8 cellular contexts compared by ENCODE assay signal in the genomic region with DNA sequence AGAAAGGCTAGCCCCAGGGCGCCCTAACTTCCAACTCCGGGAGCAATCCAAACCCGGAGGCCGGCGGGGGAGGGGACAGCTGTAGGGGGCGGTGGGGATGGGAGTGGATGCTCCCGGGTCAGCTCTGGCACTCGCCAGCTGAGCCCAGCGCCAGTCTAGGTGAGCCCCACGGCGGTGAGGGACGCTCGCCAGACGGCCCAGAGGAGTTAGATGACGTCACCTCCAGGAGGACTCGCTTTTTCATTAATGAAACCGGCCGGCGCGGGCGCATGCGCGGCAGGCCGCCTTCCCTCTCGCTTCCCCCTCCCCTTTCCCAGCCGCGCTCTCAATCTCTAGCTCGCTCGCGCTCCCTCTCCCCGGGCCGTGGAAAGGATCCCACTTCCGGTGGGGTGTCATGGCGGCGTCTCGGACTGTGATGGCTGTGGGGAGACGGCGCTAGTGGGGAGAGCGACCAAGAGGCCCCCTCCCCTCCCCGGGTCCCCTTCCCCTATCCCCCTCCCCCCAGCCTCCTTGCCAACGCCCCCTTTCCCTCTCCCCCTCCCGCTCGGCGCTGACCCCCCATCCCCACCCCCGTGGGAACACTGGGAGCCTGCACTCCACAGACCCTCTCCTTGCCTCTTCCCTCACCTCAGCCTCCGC. TPM values are rescaled to one million over a fixed set of nuclear protein-coding genes. Genes with fewer than 3 reads are reported as not detected.
A peak's percentile ranks its signal among the peaks of the same experiment; 100 is the strongest.
DNase-seq lines count a peak whose midpoint lies in the region; ATAC-seq, FAIRE-seq and TF ChIP-seq lines count a peak whose summit lies in the region.

A gene with protein sequence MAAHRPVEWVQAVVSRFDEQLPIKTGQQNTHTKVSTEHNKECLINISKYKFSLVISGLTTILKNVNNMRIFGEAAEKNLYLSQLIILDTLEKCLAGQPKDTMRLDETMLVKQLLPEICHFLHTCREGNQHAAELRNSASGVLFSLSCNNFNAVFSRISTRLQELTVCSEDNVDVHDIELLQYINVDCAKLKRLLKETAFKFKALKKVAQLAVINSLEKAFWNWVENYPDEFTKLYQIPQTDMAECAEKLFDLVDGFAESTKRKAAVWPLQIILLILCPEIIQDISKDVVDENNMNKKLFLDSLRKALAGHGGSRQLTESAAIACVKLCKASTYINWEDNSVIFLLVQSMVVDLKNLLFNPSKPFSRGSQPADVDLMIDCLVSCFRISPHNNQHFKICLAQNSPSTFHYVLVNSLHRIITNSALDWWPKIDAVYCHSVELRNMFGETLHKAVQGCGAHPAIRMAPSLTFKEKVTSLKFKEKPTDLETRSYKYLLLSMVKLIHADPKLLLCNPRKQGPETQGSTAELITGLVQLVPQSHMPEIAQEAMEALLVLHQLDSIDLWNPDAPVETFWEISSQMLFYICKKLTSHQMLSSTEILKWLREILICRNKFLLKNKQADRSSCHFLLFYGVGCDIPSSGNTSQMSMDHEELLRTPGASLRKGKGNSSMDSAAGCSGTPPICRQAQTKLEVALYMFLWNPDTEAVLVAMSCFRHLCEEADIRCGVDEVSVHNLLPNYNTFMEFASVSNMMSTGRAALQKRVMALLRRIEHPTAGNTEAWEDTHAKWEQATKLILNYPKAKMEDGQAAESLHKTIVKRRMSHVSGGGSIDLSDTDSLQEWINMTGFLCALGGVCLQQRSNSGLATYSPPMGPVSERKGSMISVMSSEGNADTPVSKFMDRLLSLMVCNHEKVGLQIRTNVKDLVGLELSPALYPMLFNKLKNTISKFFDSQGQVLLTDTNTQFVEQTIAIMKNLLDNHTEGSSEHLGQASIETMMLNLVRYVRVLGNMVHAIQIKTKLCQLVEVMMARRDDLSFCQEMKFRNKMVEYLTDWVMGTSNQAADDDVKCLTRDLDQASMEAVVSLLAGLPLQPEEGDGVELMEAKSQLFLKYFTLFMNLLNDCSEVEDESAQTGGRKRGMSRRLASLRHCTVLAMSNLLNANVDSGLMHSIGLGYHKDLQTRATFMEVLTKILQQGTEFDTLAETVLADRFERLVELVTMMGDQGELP (N-terminal part only) (plus strand): TSS at position 378 of the 639 bp plus-strand sequence. CDS start 333 bp downstream, outside the sequence.

- H3K4me3 ChIP-seq in AG09309 (ENCODE audit: control insufficient read depth, low read depth, low read length) (peak within 1 kb of the TSS; percentile 97), keratinocyte (ENCODE audit: control insufficient read depth in 2 of 3, extremely low read depth in 1 of 3, insufficient read depth in 2 of 3, low read depth in 1 of 3, low read length in 3 of 3) (peak within 1 kb of the TSS; percentile 92 to 97 (median 95))

- H3K79me2 ChIP-seq in keratinocyte (ENCODE audit: control insufficient read depth, insufficient read depth, low read length), result peaks cover 43% of the 10 kb centered on the region

- no peaks in the 10 kb centered on the region for H3K36me3 ChIP-seq in keratinocyte (ENCODE audit: control insufficient read depth in 2 of 2, extremely low read depth in 1 of 2, insufficient read depth in 2 of 2, low read length in 2 of 2)

- H3K9me1 ChIP-seq in keratinocyte (ENCODE audit: control insufficient read depth, extremely low read depth, insufficient read depth, low read length), result no peaks in the 10 kb centered on the region

- peak within 1 kb of the TSS; percentile 61 for H3K27ac ChIP-seq in keratinocyte (ENCODE audit: control insufficient read depth, insufficient read depth, low read length)

- ATAC-seq in GM19023 (IDR thresholded peaks at IDR 0.05; ENCODE audit: unreplicated experiment) (peak; percentile 89), HG03354 (IDR thresholded peaks at IDR 0.05; ENCODE audit: poor library complexity, severe bottlenecking, unreplicated experiment) (peak; percentile 77)

- peak within 1 kb of the TSS; percentile 63 for H2AFZ ChIP-seq in keratinocyte (ENCODE audit: control insufficient read depth, low read length)

- FAIRE-seq in keratinocyte (lab: Jason Lieb, UNC), result peak; percentile 51

- DNase-seq in AG09309 (ENCODE audit: low read depth) (peak; percentile 73), NCI-H460 (ENCODE audit: extremely low read depth, low read depth) (peak; percentile 96), cerebellar cortex (ENCODE audit: low spot score) (peak; percentile 96), keratinocyte (ENCODE audit: low read depth, low spot score) (peak; percentile 65)
- DNase-seq in activated CD4-positive, CD25-positive, alpha-beta regulatory T cell treated with anti-CD3 and anti-CD28 coated beads, Interleukin-2, amount 50 U/mL, for 72 hours, result peak; percentile 90
- DNase-seq in stimulated activated CD4-positive, alpha-beta T cell treated with anti-CD3 and anti-CD28 coated beads, Interleukin-12 subunit alpha, Interleukin-12 subunit beta, amount 100 ng/mL, for 48 hours (ENCODE audit: low read depth in 2 of 3, low spot score in 1 of 3), result peak; percentile 79 to 89 (median 86)

- H3K27me3 ChIP-seq in keratinocyte (ENCODE audit: control insufficient read depth, extremely low read depth, insufficient read depth, low read length), result no peaks in the 10 kb centered on the region

- H3K9me3 ChIP-seq in keratinocyte (ENCODE audit: control insufficient read depth, low read depth, low read length), result no peaks in the 10 kb centered on the region

- H3K4me2 ChIP-seq in keratinocyte (ENCODE audit: control insufficient read depth, extremely low read depth, insufficient read depth, low read depth, low read length), result peak within 1 kb of the TSS; percentile 99

- dilution Hi-C loops in keratinocyte (cut with MboI; ENCODE audit: extremely low pct_ligation_motif_present, low sequenced_read_pairs), result no loop called here

- TF ChIP-seq CTCF in AG09309 (IDR thresholded peaks at IDR 0.05; ENCODE audit: control insufficient read depth, insufficient read depth, low read depth, low read length, missing control alignments) (no peak), keratinocyte (optimal IDR thresholded peaks at IDR 0.05 in 1 of 3, IDR thresholded peaks at IDR 0.05 in 1 of 3, conservative IDR thresholded peaks at IDR 0.05 in 1 of 3; ENCODE audit: extremely low read depth in 1 of 3, insufficient read depth in 2 of 3, low read length in 3 of 3) (peak in 1 of 3 experiments; percentile 19)

- H4K20me1 ChIP-seq in keratinocyte (ENCODE audit: control insufficient read depth, extremely low read depth, insufficient read depth, low read length), result no peaks in the 10 kb centered on the region

- H3K9ac ChIP-seq in keratinocyte (ENCODE audit: control insufficient read depth, extremely low read depth, insufficient read depth, low read length), result peak within 1 kb of the TSS; percentile 82

- H3K4me1 ChIP-seq in keratinocyte (ENCODE audit: control insufficient read depth, extremely low read depth, insufficient read depth, low read length), result peaks cover 11% of the 10 kb centered on the region

RNA-seq across cellular contexts. Expression of the gene that starts here (rescaled TPM):
- 30.3 and 33.6 TPM in 2 replicates for total RNA-seq in NCI-H460 (2014; rRNA removed; shearing (Covaris generic))
- polyA plus RNA-seq in NCI-H460 (2014; cell fraction: nucleus; rRNA removed), result 15.2 and 29.9 TPM in 2 replicates
- 20.3 to 29.6 TPM (median 26.7 TPM) in 3 replicates for polyA plus RNA-seq in keratinocyte
- polyA plus RNA-seq in keratinocyte (2011; ENCODE audit: low read depth), result 20.7 TPM
- polyA plus RNA-seq in keratinocyte (2011; cell fraction: cytosol; rRNA removed), result 12.4 and 24.1 TPM in 2 replicates
- polyA plus RNA-seq in keratinocyte (2011; cell fraction: nucleus; rRNA removed), result 55.0 and 60.8 TPM in 2 replicates
- 11.8 and 15.9 TPM in 2 replicates for polyA plus RNA-seq in keratinocyte (2012; ENCODE audit: low replicate concordance)
- 33.6 to 142 TPM (median 79.1 TPM) in 3 replicates for polyA minus RNA-seq in keratinocyte
- polyA minus RNA-seq in keratinocyte (2011; cell fraction: cytosol; rRNA and poly(A)+ RNA removed), result 48.3 TPM
- 134 and 242 TPM in 2 replicates for polyA minus RNA-seq in keratinocyte (2011; cell fraction: nucleus; rRNA and poly(A)+ RNA removed)

Comparison
In these comparisons a context has a peak if more than half of its experiments do, and no peak if none do; other contexts are left out.
1. Peak in every context shown above with its lines: DNase-seq, ATAC-seq, H3K4me3 ChIP-seq and H3K27ac ChIP-seq.